12 cellular contexts compared by ENCODE assay signal in genomic region chr2:143026411-143027054, GRCh38.
DNase-seq lines count a peak whose midpoint lies in the region; FAIRE-seq and TF ChIP-seq lines count a peak whose summit lies in the region.
"Had no signal": no experiment of that assay in that cellular context is flagged by ENCODE, and none has a peak within 500 bp of the region (broad histone marks: within the 10 kb centered on the region; RNA-seq: fewer than 3 reads in every experiment).

No MANE protein-coding gene starts in this region.

- no peak overlapping the region for H3K4me2 ChIP-seq in osteoblast (ENCODE audit: insufficient read depth, low read length)

- no peak overlapping the region for H3K27ac ChIP-seq in osteoblast (ENCODE audit: low read depth, low read length)

- DNase-seq in ELF-1 (ENCODE audit: low read depth, low spot score) (peak; percentile 69), chondrocyte (ENCODE audit: low spot score) (no peak), osteoblast (ENCODE audit: insufficient read length, low spot score, missing footprints) (no peak), Ammon's horn (ENCODE audit: low spot score) (no peak), SW480 (ENCODE audit: low spot score) (no peak), RCC 7860 (ENCODE audit: low spot score) (no peak), NCI-H2081 treated with DMSO at 0.1 percent for 48 hours (lab: John Stamatoyannopoulos, UW) (no peak)
- DNase-seq: ACHN, NCI-H1048, NCI-H524 treated with DMSO at 0.1 percent for 48 hours had no signal

- H3K27me3 ChIP-seq in iPS-15b (ENCODE audit: control insufficient read depth, insufficient read depth, low read length) = peaks cover 7% of the 10 kb centered on the region
- no peaks in the 10 kb centered on the region for H3K27me3 ChIP-seq in osteoblast (ENCODE audit: insufficient read depth, low read length)

- H3K9me3 ChIP-seq in iPS-15b (ENCODE audit: control insufficient read depth, insufficient read depth, low read length) (no peaks in the 10 kb centered on the region), osteoblast (ENCODE audit: low read depth, low read length) (no peaks in the 10 kb centered on the region)

- H3K79me2 ChIP-seq in osteoblast (ENCODE audit: insufficient read depth, low read length) = no peaks in the 10 kb centered on the region

- H2AFZ ChIP-seq in osteoblast (ENCODE audit: low read length) = peak overlapping the region; percentile 51

- H3K27me3 Mint-ChIP-seq in chondrocyte (ENCODE audit: low read depth) = peaks cover 28% of the 10 kb centered on the region

- no peak for FAIRE-seq in RCC 7860 (lab: Jason Lieb, UNC)
- FAIRE-seq: urothelium cell line had no signal

- H3K9me3 Mint-ChIP-seq in chondrocyte (ENCODE audit: low read depth) = no peaks in the 10 kb centered on the region

- peak overlapping the region; percentile 42 for H3K9ac ChIP-seq in iPS-15b (ENCODE audit: low read depth, low read length)

- H3K4me3 ChIP-seq in iPS-15b (ENCODE audit: low read depth, low read length) (peak overlapping the region; percentile 52), osteoblast (ENCODE audit: insufficient read depth, low read length) (no peak overlapping the region)

- H3K4me1 Mint-ChIP-seq in chondrocyte (ENCODE audit: low read depth) = peaks cover 3% of the 10 kb centered on the region

- H4K20me1 ChIP-seq in osteoblast (ENCODE audit: insufficient read depth, low read length) = no peaks in the 10 kb centered on the region

- H3K27ac Mint-ChIP-seq in chondrocyte (ENCODE audit: unreplicated experiment) = no peak overlapping the region

- no peaks in the 10 kb centered on the region for H3K36me3 ChIP-seq in iPS-15b (ENCODE audit: control insufficient read depth, insufficient read depth, low read length)
- no peaks in the 10 kb centered on the region for H3K36me3 ChIP-seq in osteoblast (ENCODE audit: insufficient read depth, low read length)

- peaks cover 2% of the 10 kb centered on the region for H3K4me1 ChIP-seq in iPS-15b (ENCODE audit: control insufficient read depth, insufficient read depth, low read length)
- H3K4me1 ChIP-seq in osteoblast (ENCODE audit: insufficient read depth, low read length) = no peaks in the 10 kb centered on the region

- TF ChIP-seq CTCF in chondrocyte (IDR thresholded peaks at IDR 0.05) (no peak), osteoblast (IDR thresholded peaks at IDR 0.05; ENCODE audit: extremely low read depth, low read depth, low read length) (no peak)

- H3K36me3 Mint-ChIP-seq in chondrocyte (ENCODE audit: low read depth) = peaks cover 1% of the 10 kb centered on the region

- peak overlapping the region; percentile 31 for H3K4me3 Mint-ChIP-seq in chondrocyte (ENCODE audit: unreplicated experiment)
